20 cellular contexts compared by ENCODE assay signal in genomic region chr2:156196031-156196430, GRCh38.
"Had no signal": no experiment of that assay in that cellular context is flagged by ENCODE, and none has a peak within 500 bp of the region (broad histone marks: within the 10 kb centered on the region; RNA-seq: fewer than 3 reads in every experiment).

No MANE protein-coding gene starts in this region.

- ATAC-seq: natural killer cell; psoas muscle; right cardiac atrium; right lobe of liver; stimulated activated effector memory CD8-positive, alpha-beta T cell treated with anti-CD3 and anti-CD28 coated beads, Interleukin-12 subunit alpha, Interleukin-12 subunit beta, amount 100 ng/mL, for 72 hours; stimulated activated naive B cell treated with anti-CD40 and anti-IgM and Interleukin-4, amounts not matched to agents 10 μg/mL and 1 μg/mL and 100 μg/mL, for 72 hours had no signal

- DNase-seq: natural killer cell; occipital lobe; ovary; posterior cingulate gyrus; psoas muscle; right cardiac atrium; right lobe of liver; sigmoid colon; small intestine; stimulated activated CD4-positive, alpha-beta T cell treated with anti-CD3 and anti-CD28 coated beads, Interleukin-15, amount 100 ng/mL, for 24 hours; stimulated activated CD4-positive, alpha-beta T cell treated with anti-CD3 and anti-CD28 coated beads, Interleukin-2, amount 100 ng/mL, for 24 hours; stimulated activated CD4-positive, alpha-beta T cell treated with anti-CD3 and anti-CD28 coated beads, Interleukin-2, amount 100 ng/mL, for 48 hours; stimulated activated CD4-positive, alpha-beta T cell treated with anti-CD3 and anti-CD28 coated beads, Interleukin-4, amount 100 ng/mL, for 24 hours; stimulated activated naive B cell treated with anti-CD40 and anti-IgM and Interleukin-4, amounts not matched to agents 10 μg/mL and 1 μg/mL and 100 μg/mL, for 72 hours; stimulated activated naive CD4-positive, alpha-beta T cell treated with Interleukin-2 at 50 U/mL for 16 hours; stomach; thyroid gland; trophoblast cell; upper lobe of left lung had no signal
